Comparison of ENCODE assay signal across 17 cellular contexts in genomic region chr6:79186564-79186963, GRCh38.
"Had no signal": no experiment of that assay in that cellular context is flagged by ENCODE, and none has a peak within 500 bp of the region (broad histone marks: within the 10 kb centered on the region; RNA-seq: fewer than 3 reads in every experiment).

No MANE protein-coding gene starts in this region.

- H3K36me3 ChIP-seq: esophagus muscularis mucosa, gastrocnemius medialis, heart right ventricle, ovary, right atrium auricular region had no signal

- H3K4me3 Mint-ChIP-seq: naive thymus-derived CD8-positive, alpha-beta T cell had no signal

- H3K27ac ChIP-seq: esophagus muscularis mucosa, gastrocnemius medialis, heart right ventricle, ovary, right atrium auricular region had no signal

- FAIRE-seq: endometrium had no signal

- H3K27me3 ChIP-seq: esophagus muscularis mucosa, gastrocnemius medialis, heart right ventricle, ovary, right atrium auricular region had no signal

- H3K4me3 ChIP-seq: esophagus muscularis mucosa, gastrocnemius medialis, heart right ventricle, ovary, right atrium auricular region, smooth muscle cell had no signal

- H3K4me2 ChIP-seq: smooth muscle cell had no signal

- H3K9me3 ChIP-seq: esophagus muscularis mucosa, gastrocnemius medialis, ovary, right atrium auricular region had no signal

- DNase-seq: effector memory CD4-positive, alpha-beta T cell; gastrocnemius medialis; heart right ventricle; hypothalamus; left colon; left ventricle myocardium superior; mesendoderm; naive thymus-derived CD8-positive, alpha-beta T cell; nucleus accumbens; ovary; stimulated activated CD4-positive, alpha-beta T cell treated with anti-CD3 and anti-CD28 coated beads, Interleukin-2, amount 100 ng/mL, for 48 hours; stimulated activated naive CD4-positive, alpha-beta T cell treated with Interleukin-2 at 50 U/mL for 16 hours; trophoblast cell had no signal

- ATAC-seq: gastrocnemius medialis; heart right ventricle; left colon; left ventricle myocardium superior; naive thymus-derived CD8-positive, alpha-beta T cell had no signal

- H3K27ac Mint-ChIP-seq: naive thymus-derived CD8-positive, alpha-beta T cell had no signal

- H3K4me1 Mint-ChIP-seq: naive thymus-derived CD8-positive, alpha-beta T cell had no signal
